Comparison of ENCODE assay signal across 1 cellular context in genomic region chr19:3048190-3048533, GRCh38.
TF ChIP-seq lines count a peak whose summit lies in the region.

No MANE protein-coding gene starts in this region.

TF ChIP-seq in K562, 482 proteins besides CTCF, POLR2A, EP300 and RAD21:
- TF ChIP-seq ZNF551 (CRISPR knock-in tag; IDR thresholded peaks at IDR 0.05), result no peak
- peak; percentile 77 to 83; a peak in 2 of 4 replicates for TF ChIP-seq RCOR1 (IDR thresholded peaks at IDR 0.05; ENCODE audit: borderline replicate concordance in 1 of 2, low read depth in 2 of 2, low read length in 2 of 2)
- TF ChIP-seq, protein P1, sequence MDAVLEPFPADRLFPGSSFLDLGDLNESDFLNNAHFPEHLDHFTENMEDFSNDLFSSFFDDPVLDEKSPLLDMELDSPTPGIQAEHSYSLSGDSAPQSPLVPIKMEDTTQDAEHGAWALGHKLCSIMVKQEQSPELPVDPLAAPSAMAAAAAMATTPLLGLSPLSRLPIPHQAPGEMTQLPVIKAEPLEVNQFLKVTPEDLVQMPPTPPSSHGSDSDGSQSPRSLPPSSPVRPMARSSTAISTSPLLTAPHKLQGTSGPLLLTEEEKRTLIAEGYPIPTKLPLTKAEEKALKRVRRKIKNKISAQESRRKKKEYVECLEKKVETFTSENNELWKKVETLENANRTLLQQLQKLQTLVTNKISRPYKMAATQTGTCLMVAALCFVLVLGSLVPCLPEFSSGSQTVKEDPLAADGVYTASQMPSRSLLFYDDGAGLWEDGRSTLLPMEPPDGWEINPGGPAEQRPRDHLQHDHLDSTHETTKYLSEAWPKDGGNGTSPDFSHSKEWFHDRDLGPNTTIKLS (IDR thresholded peaks at IDR 0.05; ENCODE audit: borderline replicate concordance, low read depth), result no peak
- TF ChIP-seq HDAC2 (IDR thresholded peaks at IDR 0.05), result peak; percentile 68; the same call in 1 of the 2 replicates
- peak; percentile 97 for TF ChIP-seq RBM25 (IDR thresholded peaks at IDR 0.05; ENCODE audit: low read depth, low read length, severe bottlenecking)
- TF ChIP-seq ADNP (tag; IDR thresholded peaks at IDR 0.05), result peak; percentile 99
- peak; percentile 28 for TF ChIP-seq PHF20 (IDR thresholded peaks at IDR 0.05; ENCODE audit: partially characterized antibody)
- TF ChIP-seq SIN3B (IDR thresholded peaks at IDR 0.05; ENCODE audit: low read depth), result no peak
- no peak for TF ChIP-seq ZNF134 (CRISPR knock-in tag; conservative IDR thresholded peaks at IDR 0.05)
- 0 out of 2 replicates have a peak, but pooled peaks have one; percentile 21 for TF ChIP-seq ZNF384 (IDR thresholded peaks at IDR 0.05; ENCODE audit: low read depth, low read length)
- 0 out of 2 replicates have a peak, but pooled peaks have one; percentile 9 for TF ChIP-seq FOXP1 (CRISPR knock-in tag; IDR thresholded peaks at IDR 0.05)
- TF ChIP-seq CBX3 (IDR thresholded peaks at IDR 0.05; ENCODE audit: borderline replicate concordance in 1 of 2, low read length in 2 of 2), result peak in 1 of 2 experiments; percentile 74; a peak in 2 of 3 replicates
- TF ChIP-seq CEBPG (CRISPR knock-in tag; IDR thresholded peaks at IDR 0.05), result no peak
- peak in 1 of 2 experiments; percentile 34; a peak in 1 of 4 replicates for TF ChIP-seq CEBPG (tag; conservative IDR thresholded peaks at IDR 0.05 in 1 of 2, IDR thresholded peaks at IDR 0.05 in 1 of 2)
- no peak for TF ChIP-seq ZNF263 (CRISPR knock-in tag; IDR thresholded peaks at IDR 0.05; ENCODE audit: borderline replicate concordance)
- TF ChIP-seq CHD4 (IDR thresholded peaks at IDR 0.05; ENCODE audit: insufficient read depth, insufficient replicate concordance, low read depth, low read length, poor library complexity, severe bottlenecking), result peak; percentile 93
- peak; percentile 48; the same call in 1 of the 2 replicates for TF ChIP-seq CEBPB (tag; IDR thresholded peaks at IDR 0.05)
- TF ChIP-seq SRF (CRISPR knock-in tag; IDR thresholded peaks at IDR 0.05), result no peak
- TF ChIP-seq KDM1A (IDR thresholded peaks at IDR 0.05), result peak; percentile 83 to 84
- peak; percentile 97 for TF ChIP-seq BCOR (IDR thresholded peaks at IDR 0.05)
- TF ChIP-seq SMARCA5 (IDR thresholded peaks at IDR 0.05), result peak; percentile 92
